In genomic region chrX:2183193-2183725, GRCh38 we compare ENCODE assay signal across 22 cellular contexts.
DNase-seq lines count a peak whose midpoint lies in the region; FAIRE-seq and TF ChIP-seq lines count a peak whose summit lies in the region.
"Had no signal": no experiment of that assay in that cellular context is flagged by ENCODE, and none has a peak within 500 bp of the region (broad histone marks: within the 10 kb centered on the region; RNA-seq: fewer than 3 reads in every experiment).

No MANE protein-coding gene starts in this region.

- FAIRE-seq in H54 (lab: Jason Lieb, UNC) (no peak), frontal cortex (lab: Jason Lieb, UNC) (no peak)
- FAIRE-seq: bronchial epithelial cell, keratinocyte had no signal

- no peaks in the 10 kb centered on the region for H3K27me3 ChIP-seq in iPS-18a (ENCODE audit: control insufficient read depth, insufficient read depth, low read length)
- H3K27me3 ChIP-seq: heart right ventricle, ovary, right lobe of liver, SJCRH30, testis had no signal

- H3K4me1 ChIP-seq in iPS-18a (ENCODE audit: control insufficient read depth, low read depth, low read length): peaks cover 15% of the 10 kb centered on the region
- H3K4me1 ChIP-seq: heart right ventricle, right lobe of liver, SJCRH30, testis had no signal

- peaks cover 10% of the 10 kb centered on the region for H3K9me3 ChIP-seq in iPS-18a (ENCODE audit: control insufficient read depth, low read depth, low read length)
- H3K9me3 ChIP-seq: right lobe of liver, SJCRH30, testis had no signal

- no peak overlapping the region for H3K9ac ChIP-seq in iPS-18a (ENCODE audit: low read length)

- no peak for TF ChIP-seq POLR2A in H54 (IDR thresholded peaks at IDR 0.05; ENCODE audit: low read depth, low read length)

- DNase-seq in H54 (ENCODE audit: insufficient read length, low spot score): peak; percentile 47
- DNase-seq in RPMI7951 (ENCODE audit: low read depth): peak; percentile 62
- peak; percentile 7 for DNase-seq in superior temporal gyrus (ENCODE audit: extremely low spot score)
- no peak for DNase-seq in NCI-H446 treated with DMSO at 0.1 percent for 48 hours (lab: John Stamatoyannopoulos, UW)
- no peak for DNase-seq in frontal cortex (ENCODE audit: low spot score in 2 of 2)
- DNase-seq in NCI-H345 treated with DMSO at 0.1 percent for 48 hours (lab: John Stamatoyannopoulos, UW; ENCODE audit: unreplicated experiment): no peak
- DNase-seq: activated CD4-positive, alpha-beta T cell treated with anti-CD3 and anti-CD28 coated beads for 48 hours; activated naive CD8-positive, alpha-beta T cell treated with anti-CD3 and anti-CD28 coated beads, Interleukin-2, amount 50 U/mL, for 24 hours; cortex of kidney; DND-41; heart right ventricle; naive thymus-derived CD4-positive, alpha-beta T cell; NCI-H2171 treated with DMSO at 0.1 percent for 48 hours; ovary; PC-3; right lobe of liver; SJCRH30; testis had no signal

- no peaks in the 10 kb centered on the region for H3K36me3 ChIP-seq in iPS-18a (ENCODE audit: control insufficient read depth, low read depth, low read length)
- H3K36me3 ChIP-seq: heart right ventricle, ovary, right lobe of liver, SJCRH30 had no signal

- H3K27ac ChIP-seq in iPS-18a (ENCODE audit: low read length): no peak overlapping the region
- H3K27ac ChIP-seq: heart right ventricle, ovary, right lobe of liver, SJCRH30 had no signal

- H3K4me3 ChIP-seq in iPS-18a (ENCODE audit: low read length): peak overlapping the region; percentile 20
- H3K4me3 ChIP-seq: heart right ventricle, lung, ovary, right lobe of liver, SJCRH30, testis had no signal

Comparison
In these comparisons a context has a peak if more than half of its experiments do, and no peak if none do; other contexts are left out.
1. DNase-seq: peak in H54 (single experiment), RPMI7951 (single experiment) and superior temporal gyrus (single experiment); none in NCI-H446 treated with DMSO at 0.1 percent for 48 hours (single experiment), frontal cortex (0 of 2) and NCI-H345 treated with DMSO at 0.1 percent for 48 hours (single experiment).